In genomic region chr4:114281561-114281960, GRCh38 we compare ENCODE assay signal across 14 cellular contexts.
A peak's percentile ranks its signal among the peaks of the same experiment; 100 is the strongest.
DNase-seq lines count a peak whose midpoint lies in the region; ATAC-seq, FAIRE-seq and TF ChIP-seq lines count a peak whose summit lies in the region.
"Had no signal": no experiment of that assay in that cellular context is flagged by ENCODE, and none has a peak within 500 bp of the region (broad histone marks: within the 10 kb centered on the region; RNA-seq: fewer than 3 reads in every experiment).

No MANE protein-coding gene starts in this region.

- H3K27ac ChIP-seq in astrocyte (ENCODE audit: low read depth, low read length): peak overlapping the region; percentile 95
- H3K27ac ChIP-seq: cardiac muscle cell, WERI-Rb-1 had no signal

- no peak overlapping the region for H2AFZ ChIP-seq in astrocyte (ENCODE audit: low read depth, low read length)

- CTCF ChIA-PET in activated CD4-positive, alpha-beta T cell treated with anti-CD3 and anti-CD28 coated beads, Interleukin-2, amount 10 ng/mL, durations not matched to agents 7 days and 5 days (lab: Charles Lee): no interaction called here
- CTCF ChIA-PET in activated CD8-positive, alpha-beta T cell treated with anti-CD3 and anti-CD28 coated beads for 36 hours (lab: Charles Lee): no interaction called here

- peaks cover 39% of the 10 kb centered on the region for H3K36me3 Mint-ChIP-seq in HFFc6 (ENCODE audit: low read depth)
- H3K36me3 Mint-ChIP-seq in astrocyte (ENCODE audit: low read depth, unreplicated experiment): peaks cover 6% of the 10 kb centered on the region
- H3K36me3 Mint-ChIP-seq in activated CD4-positive, alpha-beta T cell treated with anti-CD3 and anti-CD28 coated beads, Interleukin-2, amount 10 ng/mL, durations not matched to agents 7 days and 5 days (ENCODE audit: low read depth): no peaks in the 10 kb centered on the region
- no peaks in the 10 kb centered on the region for H3K36me3 Mint-ChIP-seq in activated CD8-positive, alpha-beta T cell treated with anti-CD3 and anti-CD28 coated beads for 36 hours (ENCODE audit: low read depth)

- H3K4me1 Mint-ChIP-seq in HFFc6 (ENCODE audit: low read depth) (peaks cover 86% of the 10 kb centered on the region), astrocyte (ENCODE audit: low read depth, unreplicated experiment) (peaks cover 42% of the 10 kb centered on the region)
- no peaks in the 10 kb centered on the region for H3K4me1 Mint-ChIP-seq in activated CD4-positive, alpha-beta T cell treated with anti-CD3 and anti-CD28 coated beads, Interleukin-2, amount 10 ng/mL, durations not matched to agents 7 days and 5 days
- H3K4me1 Mint-ChIP-seq in activated CD8-positive, alpha-beta T cell treated with anti-CD3 and anti-CD28 coated beads for 36 hours (ENCODE audit: low read depth): no peaks in the 10 kb centered on the region

- TF ChIP-seq CTCF in HFFc6 (IDR thresholded peaks at IDR 0.05): no peak
- no peak for TF ChIP-seq CTCF in astrocyte (IDR thresholded peaks at IDR 0.05; ENCODE audit: insufficient read depth, low read depth, low read length)
- TF ChIP-seq CTCF in kidney epithelial cell (IDR thresholded peaks at IDR 0.05; ENCODE audit: insufficient read depth, low read length, poor library complexity, severe bottlenecking): no peak
- no peak for TF ChIP-seq CTCF in activated CD8-positive, alpha-beta T cell treated with anti-CD3 and anti-CD28 coated beads for 36 hours (IDR thresholded peaks at IDR 0.05)

- no peaks in the 10 kb centered on the region for H3K27me3 ChIP-seq in astrocyte (ENCODE audit: insufficient read depth, low read length)
- no peaks in the 10 kb centered on the region for H3K27me3 ChIP-seq in kidney epithelial cell (ENCODE audit: control insufficient read depth, insufficient read depth, low read length)
- H3K27me3 ChIP-seq: cardiac muscle cell had no signal

- POLR2A ChIA-PET in activated CD4-positive, alpha-beta T cell treated with anti-CD3 and anti-CD28 coated beads, Interleukin-2, amount 10 ng/mL, durations not matched to agents 7 days and 5 days (lab: Charles Lee): no interaction called here
- POLR2A ChIA-PET in activated CD8-positive, alpha-beta T cell treated with anti-CD3 and anti-CD28 coated beads for 36 hours (lab: Charles Lee): no interaction called here

- peak overlapping the region; percentile 44 for H3K4me2 ChIP-seq in astrocyte (ENCODE audit: low read length)

- peaks cover 2% of the 10 kb centered on the region for H3K79me2 ChIP-seq in astrocyte (ENCODE audit: insufficient read depth, low read length)

- peak overlapping the region; percentile 69 for H3K9ac ChIP-seq in astrocyte (ENCODE audit: low read length)

- peaks cover 2% of the 10 kb centered on the region for H3K9me3 ChIP-seq in astrocyte (ENCODE audit: insufficient read depth, low read depth, low read length)

- peak overlapping the region; percentile 39; the same call in 1 of the 2 replicates for H3K4me3 Mint-ChIP-seq in HFFc6
- no peak overlapping the region for H3K4me3 Mint-ChIP-seq in astrocyte (ENCODE audit: unreplicated experiment)
- H3K4me3 Mint-ChIP-seq in activated CD4-positive, alpha-beta T cell treated with anti-CD3 and anti-CD28 coated beads, Interleukin-2, amount 10 ng/mL, durations not matched to agents 7 days and 5 days: no peak overlapping the region
- H3K4me3 Mint-ChIP-seq in activated CD8-positive, alpha-beta T cell treated with anti-CD3 and anti-CD28 coated beads for 36 hours: no peak overlapping the region

- H3K27ac Mint-ChIP-seq in HFFc6 (peak overlapping the region; percentile 86), astrocyte (ENCODE audit: unreplicated experiment) (peak overlapping the region; percentile 97)
- no peak overlapping the region for H3K27ac Mint-ChIP-seq in activated CD4-positive, alpha-beta T cell treated with anti-CD3 and anti-CD28 coated beads, Interleukin-2, amount 10 ng/mL, durations not matched to agents 7 days and 5 days
- H3K27ac Mint-ChIP-seq in activated CD8-positive, alpha-beta T cell treated with anti-CD3 and anti-CD28 coated beads for 36 hours: no peak overlapping the region

- peak; percentile 96 for FAIRE-seq in astrocyte (lab: Jason Lieb, UNC)
- FAIRE-seq: G401.6 had no signal

- peaks cover 35% of the 10 kb centered on the region for H3K4me1 ChIP-seq in astrocyte (ENCODE audit: insufficient read depth, low read length)

- H3K9me3 Mint-ChIP-seq in HFFc6 (peaks cover 24% of the 10 kb centered on the region), astrocyte (ENCODE audit: unreplicated experiment) (peaks cover 21% of the 10 kb centered on the region)
- H3K9me3 Mint-ChIP-seq in activated CD4-positive, alpha-beta T cell treated with anti-CD3 and anti-CD28 coated beads, Interleukin-2, amount 10 ng/mL, durations not matched to agents 7 days and 5 days: no peaks in the 10 kb centered on the region
- H3K9me3 Mint-ChIP-seq in activated CD8-positive, alpha-beta T cell treated with anti-CD3 and anti-CD28 coated beads for 36 hours: no peaks in the 10 kb centered on the region

- no peak for ATAC-seq in activated CD8-positive, alpha-beta T cell treated with anti-CD3 and anti-CD28 coated beads for 36 hours
- ATAC-seq: Panc1 had no signal

- intact Hi-C loops in activated CD8-positive, alpha-beta T cell treated with anti-CD3 and anti-CD28 coated beads for 36 hours (cut with micrococcal nuclease): no loop called here

- H4K20me1 ChIP-seq in astrocyte (ENCODE audit: insufficient read depth, low read length): no peaks in the 10 kb centered on the region

- H3K4me3 ChIP-seq in astrocyte (ENCODE audit: insufficient read depth, low read depth, low read length) (no peak overlapping the region), kidney epithelial cell (ENCODE audit: low read depth, low read length) (no peak overlapping the region)
- H3K4me3 ChIP-seq: cardiac muscle cell had no signal

- no peaks in the 10 kb centered on the region for H3K36me3 ChIP-seq in astrocyte (ENCODE audit: insufficient read depth, low read length)
- no peaks in the 10 kb centered on the region for H3K36me3 ChIP-seq in kidney epithelial cell (ENCODE audit: control insufficient read depth, insufficient read depth, low read length)
- H3K36me3 ChIP-seq: cardiac muscle cell, WERI-Rb-1 had no signal

- H3K27me3 Mint-ChIP-seq in HFFc6 (ENCODE audit: insufficient read depth) (peaks cover 2% of the 10 kb centered on the region), astrocyte (ENCODE audit: low read depth, unreplicated experiment) (no peaks in the 10 kb centered on the region)
- H3K27me3 Mint-ChIP-seq in activated CD4-positive, alpha-beta T cell treated with anti-CD3 and anti-CD28 coated beads, Interleukin-2, amount 10 ng/mL, durations not matched to agents 7 days and 5 days: no peaks in the 10 kb centered on the region
- H3K27me3 Mint-ChIP-seq in activated CD8-positive, alpha-beta T cell treated with anti-CD3 and anti-CD28 coated beads for 36 hours: no peaks in the 10 kb centered on the region

- peak; percentile 81 for DNase-seq in HFFc6
- DNase-seq in astrocyte (ENCODE audit: low read depth): peak; percentile 96
- peak; percentile 18 for DNase-seq in kidney epithelial cell (ENCODE audit: low read depth)
- no peak for DNase-seq in activated CD4-positive, alpha-beta T cell treated with anti-CD3 and anti-CD28 coated beads, Interleukin-2, amount 10 ng/mL, durations not matched to agents 7 days and 5 days
- no peak for DNase-seq in activated CD8-positive, alpha-beta T cell treated with anti-CD3 and anti-CD28 coated beads for 36 hours
- DNase-seq in NCI-H1694 (lab: John Stamatoyannopoulos, UW): no peak
- no peak for DNase-seq in NCI-H1417 treated with DMSO at 0.1 percent for 48 hours (lab: John Stamatoyannopoulos, UW)
- DNase-seq: NCI-H82; nucleus accumbens; stimulated activated naive CD4-positive, alpha-beta T cell; WERI-Rb-1 had no signal

Comparison
In these comparisons a context has a peak if more than half of its experiments do, and no peak if none do; other contexts are left out.
1. DNase-seq: peak in HFFc6 (single experiment), astrocyte (single experiment) and kidney epithelial cell (single experiment); none in activated CD4-positive, alpha-beta T cell treated with anti-CD3 and anti-CD28 coated beads, Interleukin-2, amount 10 ng/mL, durations not matched to agents 7 days and 5 days (single experiment), activated CD8-positive, alpha-beta T cell treated with anti-CD3 and anti-CD28 coated beads for 36 hours (single experiment), NCI-H1694 (single experiment) and NCI-H1417 treated with DMSO at 0.1 percent for 48 hours (single experiment).
2. H3K27ac Mint-ChIP-seq: peak in HFFc6 (single experiment) and astrocyte (single experiment); none in activated CD4-positive, alpha-beta T cell treated with anti-CD3 and anti-CD28 coated beads, Interleukin-2, amount 10 ng/mL, durations not matched to agents 7 days and 5 days (single experiment) and activated CD8-positive, alpha-beta T cell treated with anti-CD3 and anti-CD28 coated beads for 36 hours (single experiment).